10 cellular contexts compared by ENCODE assay signal in genomic region chr2:232988444-232988843, GRCh38. TPM values are rescaled to one million over a fixed set of nuclear protein-coding genes. Genes with fewer than 3 reads are reported as not detected.
DNase-seq lines count a peak whose midpoint lies in the region; ATAC-seq and TF ChIP-seq lines count a peak whose summit lies in the region.
"Had no signal": no experiment of that assay in that cellular context is flagged by ENCODE, and none has a peak within 500 bp of the region (broad histone marks: within the 10 kb centered on the region; RNA-seq: fewer than 3 reads in every experiment).

No MANE protein-coding gene starts in this region.

- H3K4me1 ChIP-seq in thoracic aorta (ENCODE audit: control insufficient read depth in 1 of 2, low read depth in 2 of 2): peaks cover 3 to 13% of the 10 kb centered on the region in 2 donors

- ATAC-seq in thoracic aorta (ENCODE audit: insufficient number of reproducible peaks, low FRiP score, low read depth): no peak

- TF ChIP-seq CTCF in thoracic aorta (IDR thresholded peaks at IDR 0.05): no peak

- no peaks in the 10 kb centered on the region for H3K27me3 ChIP-seq in thoracic aorta (replicated peaks; ENCODE audit: insufficient read depth)

- H3K4me3 ChIP-seq in thoracic aorta: no peak overlapping the region

- peak; percentile 16 for DNase-seq in activated CD4-positive, alpha-beta T cell treated with anti-CD3 and anti-CD28 coated beads for 48 hours
- DNase-seq in activated CD4-positive, alpha-beta T cell treated with anti-CD3 and anti-CD28 coated beads for 1 hour: no peak
- peak; percentile 86 for DNase-seq in T1000 (lab: John Stamatoyannopoulos, UW)
- DNase-seq in hepatic stellate cell (ENCODE audit: low spot score): peak; percentile 96
- peak; percentile 30 for DNase-seq in thoracic aorta (ENCODE audit: low spot score)
- DNase-seq in T-helper 1 cell: no peak
- no peak for DNase-seq in NCI-H774 (lab: John Stamatoyannopoulos, UW)
- DNase-seq in NAMALWA (ENCODE audit: low spot score): no peak
- DNase-seq: CD4-positive, CD25-positive, alpha-beta regulatory T cell had no signal

- no peaks in the 10 kb centered on the region for H3K9me3 ChIP-seq in thoracic aorta

- no peak overlapping the region for H3K27ac ChIP-seq in thoracic aorta

- H3K36me3 ChIP-seq in thoracic aorta: no peaks in the 10 kb centered on the region

RNA-seq across cellular contexts. Expression of gene NGEF, which starts 24.6 kb away (rescaled TPM):
- 1 to 10 TPM in 1 of 2 donors, under 1 TPM in 1; 0.81 to 3.6 TPM for total RNA-seq in thoracic aorta
- total RNA-seq: CD4-positive, CD25-positive, alpha-beta regulatory T cell had no signal

RNA-seq across cellular contexts. Expression of gene NEU2, which starts 44.0 kb away (rescaled TPM):
- not detected for total RNA-seq in thoracic aorta
- total RNA-seq: CD4-positive, CD25-positive, alpha-beta regulatory T cell; dermis microvascular lymphatic vessel endothelial cell had no signal

Comparison
In these comparisons a context has a peak if more than half of its experiments do, and no peak if none do; other contexts are left out.
1. DNase-seq: peak in activated CD4-positive, alpha-beta T cell treated with anti-CD3 and anti-CD28 coated beads for 48 hours (single experiment), T1000 (single experiment), hepatic stellate cell (single experiment) and thoracic aorta (single experiment); none in activated CD4-positive, alpha-beta T cell treated with anti-CD3 and anti-CD28 coated beads for 1 hour (single experiment), T-helper 1 cell (0 of 5), NCI-H774 (single experiment) and NAMALWA (single experiment).